Comparison of ENCODE assay signal across 15 cellular contexts in the genomic region with DNA sequence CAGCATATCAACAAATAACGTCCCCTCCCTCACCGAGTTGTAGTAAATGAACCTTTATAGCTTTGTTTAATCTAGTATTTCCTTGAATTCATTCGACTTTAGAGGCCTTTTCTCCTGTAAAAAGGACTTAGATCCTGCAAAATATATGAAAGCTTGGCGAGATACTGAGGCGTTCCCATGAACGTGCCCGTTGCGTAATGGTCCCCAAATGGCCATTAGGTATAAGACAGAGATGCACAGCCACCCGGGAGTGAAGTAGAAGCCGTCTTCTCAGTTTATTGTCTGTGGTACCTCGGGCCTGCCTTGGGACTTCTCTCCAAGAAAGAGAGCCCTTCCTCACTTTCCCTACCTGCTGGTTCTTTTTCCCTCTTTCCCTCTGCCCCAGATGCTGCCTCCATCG.
DNase-seq lines count a peak whose midpoint lies in the region; ATAC-seq and TF ChIP-seq lines count a peak whose summit lies in the region.
"Had no signal": no experiment of that assay in that cellular context is flagged by ENCODE, and none has a peak within 500 bp of the region (broad histone marks: within the 10 kb centered on the region; RNA-seq: fewer than 3 reads in every experiment).

No MANE protein-coding gene starts in this region.

- H3K23ac ChIP-seq in mesenchymal stem cell (ENCODE audit: low read length in 2 of 2): no peak overlapping the region

- no peak overlapping the region for H3K4me2 ChIP-seq in mesenchymal stem cell (ENCODE audit: low read length, poor library complexity, severe bottlenecking)

- peaks cover 47 to 61% (median 52%) of the 10 kb centered on the region in 3 donors for H3K27me3 Mint-ChIP-seq in CD14-positive monocyte (ENCODE audit: low read depth in 3 of 3)
- peaks cover 35% of the 10 kb centered on the region for H3K27me3 Mint-ChIP-seq in IgD-negative memory B cell
- peaks cover 69% of the 10 kb centered on the region for H3K27me3 Mint-ChIP-seq in nephron progenitor cell (ENCODE audit: low read depth, poor library complexity)

- no peak overlapping the region for H2BK5ac ChIP-seq in mesenchymal stem cell (ENCODE audit: low read depth, low read length, poor library complexity, severe bottlenecking)

- no peak overlapping the region for H2BK12ac ChIP-seq in mesenchymal stem cell (ENCODE audit: low read length in 2 of 2)

- H2AK5ac ChIP-seq in mesenchymal stem cell (ENCODE audit: low read length, severe bottlenecking): no peak overlapping the region

- H4K91ac ChIP-seq in mesenchymal stem cell (ENCODE audit: low read length): no peak overlapping the region

- H2BK120ac ChIP-seq in mesenchymal stem cell (ENCODE audit: low read depth, low read length): no peak overlapping the region

- H3K4ac ChIP-seq in mesenchymal stem cell (ENCODE audit: low read depth in 1 of 2, low read length in 2 of 2): no peak overlapping the region

- H3K9me3 Mint-ChIP-seq in CD14-positive monocyte: peaks cover 0 to 13% (median 3%) of the 10 kb centered on the region in 7 donors
- peaks cover 0 to 2% (median 0%) of the 10 kb centered on the region in 3 donors for H3K9me3 Mint-ChIP-seq in IgD-negative memory B cell
- H3K9me3 Mint-ChIP-seq in nephron progenitor cell: no peaks in the 10 kb centered on the region

- 77% methylated on average over 10 of the region's 12 CpGs for WGBS in mesenchymal stem cell
- WGBS in psoas muscle, 3 donors: 72 to 77% (median 73%) methylated on average over 12 of the region's 12 CpGs
- WGBS in esophagus squamous epithelium, 2 donors: 71 to 72% methylated on average over 12 of the region's 12 CpGs

- H3K14ac ChIP-seq in mesenchymal stem cell (ENCODE audit: low read length in 2 of 2): no peak overlapping the region

- H3K4me3 Mint-ChIP-seq in CD14-positive monocyte (peak overlapping the region in 1 of 2 donors; percentile 82), IgD-negative memory B cell (peak overlapping the region; percentile 42 to 81 (median 70)), nephron progenitor cell (peak overlapping the region; percentile 75)

- H3K27ac Mint-ChIP-seq in CD14-positive monocyte (no peak overlapping the region), IgD-negative memory B cell (no peak overlapping the region), nephron progenitor cell (no peak overlapping the region)

- H4K8ac ChIP-seq in mesenchymal stem cell (ENCODE audit: low read length): no peak overlapping the region

- no peak overlapping the region for H3K18ac ChIP-seq in mesenchymal stem cell (ENCODE audit: low read depth in 1 of 2, low read length in 2 of 2)

- H2BK15ac ChIP-seq in mesenchymal stem cell (ENCODE audit: low read depth, poor library complexity, severe bottlenecking): no peak overlapping the region

- no peak for ATAC-seq in psoas muscle

- no peaks in the 10 kb centered on the region for H3K79me1 ChIP-seq in mesenchymal stem cell (replicated peaks; ENCODE audit: low read length, poor library complexity, severe bottlenecking)

- peaks cover 14% of the 10 kb centered on the region for H3K4me1 ChIP-seq in mesenchymal stem cell (ENCODE audit: control insufficient read depth, insufficient read depth, low read depth, low read length)
- H3K4me1 ChIP-seq in psoas muscle: no peaks in the 10 kb centered on the region
- peaks cover 0 to 17% (median 0%) of the 10 kb centered on the region in 3 donors for H3K4me1 ChIP-seq in esophagus squamous epithelium

- H3K4me1 Mint-ChIP-seq in CD14-positive monocyte (peaks cover 2% of the 10 kb centered on the region), IgD-negative memory B cell (peaks cover 0 to 7% (median 7%) of the 10 kb centered on the region in 3 donors), nephron progenitor cell (peaks cover 35% of the 10 kb centered on the region)

- H3K4me3 ChIP-seq in dorsolateral prefrontal cortex (no peak overlapping the region), mesenchymal stem cell (ENCODE audit: insufficient read depth in 1 of 2, low read depth in 1 of 2, low read length in 2 of 2) (no peak overlapping the region), psoas muscle (no peak overlapping the region), esophagus squamous epithelium (no peak overlapping the region)
- H3K4me3 ChIP-seq: MG63 had no signal

- H3K27me3 ChIP-seq in dorsolateral prefrontal cortex (peaks cover 0 to 26% (median 0%) of the 10 kb centered on the region in 45 donors), mesenchymal stem cell (ENCODE audit: control insufficient read depth in 1 of 2, insufficient read depth in 1 of 2, low read length in 2 of 2) (peaks cover 85% of the 10 kb centered on the region in 2 experiments), psoas muscle (ENCODE audit: insufficient read depth in 3 of 3, low read length in 2 of 3) (peaks cover 0 to 46% (median 7%) of the 10 kb centered on the region in 3 donors), esophagus squamous epithelium (peaks cover 0 to 100% (median 0%) of the 10 kb centered on the region in 4 donors)
- H3K27me3 ChIP-seq: body of pancreas, MG63, right atrium auricular region had no signal

- H3K36me3 ChIP-seq in mesenchymal stem cell (ENCODE audit: control insufficient read depth in 1 of 2, insufficient read depth in 2 of 2, low read depth in 1 of 2, low read length in 2 of 2) (no peaks in the 10 kb centered on the region), psoas muscle (ENCODE audit: insufficient read depth in 1 of 2, low read depth in 1 of 2) (no peaks in the 10 kb centered on the region), esophagus squamous epithelium (no peaks in the 10 kb centered on the region)
- H3K36me3 ChIP-seq: MG63, right atrium auricular region had no signal

- peak overlapping the region in 38 of 59 donors; percentile 4 to 87 (median 56) for H3K27ac ChIP-seq in dorsolateral prefrontal cortex
- H3K27ac ChIP-seq in mesenchymal stem cell (ENCODE audit: low read length, poor library complexity, severe bottlenecking): no peak overlapping the region
- no peak overlapping the region for H3K27ac ChIP-seq in psoas muscle
- H3K27ac ChIP-seq in esophagus squamous epithelium: no peak overlapping the region
- H3K27ac ChIP-seq: right atrium auricular region had no signal

- DNase-seq in CD14-positive monocyte (ENCODE audit: low spot score) (peak; percentile 11), dorsolateral prefrontal cortex (no peak), nephron progenitor cell (no peak), LoVo (ENCODE audit: low spot score) (no peak), mesenchymal stem cell (no peak), psoas muscle (no peak), esophagus squamous epithelium (lab: John Stamatoyannopoulos, UW) (no peak)
- DNase-seq: activated CD4-positive, CD25-positive, alpha-beta regulatory T cell; activated gamma-delta T cell; dermis blood vessel endothelial cell; MG63; NCI-H1930 had no signal

- H3K36me3 Mint-ChIP-seq in CD14-positive monocyte (peaks cover 0 to 3% of the 10 kb centered on the region in 2 donors), IgD-negative memory B cell (no peaks in the 10 kb centered on the region), nephron progenitor cell (ENCODE audit: low read depth) (no peaks in the 10 kb centered on the region)

- intact Hi-C loops in CD14-positive monocyte (cut with micrococcal nuclease): no loop called here
- intact Hi-C loops in dorsolateral prefrontal cortex (cut with DNase I): no loop called here
- intact Hi-C loops in psoas muscle (cut with DNase I): no loop called here
- intact Hi-C loops in esophagus squamous epithelium (cut with DNase I): no loop called here

- TF ChIP-seq CTCF in CD14-positive monocyte (IDR thresholded peaks at IDR 0.05): no peak
- TF ChIP-seq CTCF in dorsolateral prefrontal cortex (IDR thresholded peaks at IDR 0.05 in 54 of 56, conservative IDR thresholded peaks at IDR 0.05 in 2 of 56; ENCODE audit: low read depth in 1 of 56, partially characterized antibody in 56 of 56): no peak
- TF ChIP-seq CTCF in nephron progenitor cell (IDR thresholded peaks at IDR 0.05): no peak
- TF ChIP-seq CTCF in psoas muscle (IDR thresholded peaks at IDR 0.05): no peak
- no peak for TF ChIP-seq CTCF in esophagus squamous epithelium (IDR thresholded peaks at IDR 0.05)

- H3K9me3 ChIP-seq in mesenchymal stem cell (ENCODE audit: control insufficient read depth, low read length) (no peaks in the 10 kb centered on the region), psoas muscle (no peaks in the 10 kb centered on the region), esophagus squamous epithelium (no peaks in the 10 kb centered on the region)
- H3K9me3 ChIP-seq: body of pancreas, MG63, right atrium auricular region had no signal

- no peak overlapping the region for H2AFZ ChIP-seq in mesenchymal stem cell (ENCODE audit: low read depth, low read length)

- H3K9ac ChIP-seq in mesenchymal stem cell (ENCODE audit: low read length): no peak overlapping the region

- no peak for TF ChIP-seq POLR2A in esophagus squamous epithelium (IDR thresholded peaks at IDR 0.05)

Comparison
In these comparisons a context has a peak if more than half of its experiments do, and no peak if none do; other contexts are left out.
1. H3K27ac ChIP-seq: peak in dorsolateral prefrontal cortex (38 of 59); none in mesenchymal stem cell (single experiment), psoas muscle (single experiment) and esophagus squamous epithelium (0 of 4).